In genomic region chr14:78403278-78403815, GRCh38 we compare ENCODE assay signal across 1 cellular context.
TF ChIP-seq lines count a peak whose summit lies in the region.

No MANE protein-coding gene starts in this region.

TF ChIP-seq in GM12878, 131 proteins besides CTCF, POLR2A, EP300 and RAD21 (continued from another document and continues in another):
- no peak for TF ChIP-seq CEBPZ (IDR thresholded peaks at IDR 0.05; ENCODE audit: low read depth, low read length)
- no peak for TF ChIP-seq SMC3 (IDR thresholded peaks at IDR 0.05; ENCODE audit: borderline replicate concordance, low read length)
- TF ChIP-seq DPF2 (IDR thresholded peaks at IDR 0.05), result no peak
- TF ChIP-seq TAF1 (IDR thresholded peaks at IDR 0.05; ENCODE audit: borderline replicate concordance, low read depth, low read length), result no peak
- no peak for TF ChIP-seq NRF1 (conservative IDR thresholded peaks at IDR 0.05; ENCODE audit: low read depth, low read length)
- TF ChIP-seq BACH1 (IDR thresholded peaks at IDR 0.05; ENCODE audit: borderline replicate concordance), result no peak
- no peak for TF ChIP-seq MTA3 (IDR thresholded peaks at IDR 0.05; ENCODE audit: borderline replicate concordance, low read length)
- TF ChIP-seq CHD1 (IDR thresholded peaks at IDR 0.05; ENCODE audit: low read depth, low read length), result no peak
- no peak for TF ChIP-seq NR2C2 (IDR thresholded peaks at IDR 0.05; ENCODE audit: borderline replicate concordance, control insufficient read depth, insufficient read length, low read depth)
- TF ChIP-seq SREBF1 (IDR thresholded peaks at IDR 0.05; ENCODE audit: low read length), result no peak
- TF ChIP-seq TCF7 (IDR thresholded peaks at IDR 0.05; ENCODE audit: borderline replicate concordance), result peak; percentile 95
- TF ChIP-seq FOXK2 (IDR thresholded peaks at IDR 0.05), result no peak
- TF ChIP-seq PKNOX1 (IDR thresholded peaks at IDR 0.05), result no peak
- TF ChIP-seq SKIL (IDR thresholded peaks at IDR 0.05; ENCODE audit: low read depth, poor library complexity, severe bottlenecking), result no peak
- TF ChIP-seq GATAD2B (conservative IDR thresholded peaks at IDR 0.05; ENCODE audit: low read depth), result 0 out of 2 replicates have a peak, but pooled peaks have one; percentile 40
- TF ChIP-seq POU2F2 (IDR thresholded peaks at IDR 0.05; ENCODE audit: borderline replicate concordance, low read depth, low read length), result no peak
- TF ChIP-seq MLLT1 (IDR thresholded peaks at IDR 0.05), result no peak
- no peak for TF ChIP-seq PBX3 (IDR thresholded peaks at IDR 0.05; ENCODE audit: insufficient replicate concordance, low read depth, low read length)
- no peak for TF ChIP-seq SUZ12 (IDR thresholded peaks at IDR 0.05; ENCODE audit: unreplicated experiment)
- no peak for TF ChIP-seq MYB (IDR thresholded peaks at IDR 0.05; ENCODE audit: borderline replicate concordance, low read depth, low read length)
- no peak for TF ChIP-seq ZBTB33 (IDR thresholded peaks at IDR 0.05)
- TF ChIP-seq TCF12 (IDR thresholded peaks at IDR 0.05; ENCODE audit: low read depth, low read length), result 0 out of 2 replicates have a peak, but pooled peaks have one; percentile 40
- TF ChIP-seq NKRF (conservative IDR thresholded peaks at IDR 0.05), result no peak
- peak; percentile 78; the same call in 1 of the 2 replicates for TF ChIP-seq FOXM1 (IDR thresholded peaks at IDR 0.05; ENCODE audit: low read depth, low read length)
- no peak for TF ChIP-seq E4F1 (IDR thresholded peaks at IDR 0.05; ENCODE audit: borderline replicate concordance, partially characterized antibody)
- no peak for TF ChIP-seq ZNF217 (IDR thresholded peaks at IDR 0.05)
- no peak for TF ChIP-seq IRF3 (IDR thresholded peaks at IDR 0.05)
- no peak for TF ChIP-seq KLF5 (IDR thresholded peaks at IDR 0.05; ENCODE audit: partially characterized antibody)
- TF ChIP-seq MEF2A (IDR thresholded peaks at IDR 0.05; ENCODE audit: insufficient read depth, low read depth, low read length), result peak; percentile 83
- no peak for TF ChIP-seq CREM (IDR thresholded peaks at IDR 0.05; ENCODE audit: low read depth)
- TF ChIP-seq RBBP5 (conservative IDR thresholded peaks at IDR 0.05), result no peak
- no peak for TF ChIP-seq CBX3 (IDR thresholded peaks at IDR 0.05; ENCODE audit: borderline replicate concordance, low read depth)
- TF ChIP-seq SRF (IDR thresholded peaks at IDR 0.05; ENCODE audit: low read depth in 2 of 2, low read length in 2 of 2), result no peak
- no peak for TF ChIP-seq ZNF592 (IDR thresholded peaks at IDR 0.05)
